Comparison of ENCODE assay signal across 8 cellular contexts in genomic region chr15:25783607-25784131, GRCh38.
A peak's percentile ranks its signal among the peaks of the same experiment; 100 is the strongest.
DNase-seq lines count a peak whose midpoint lies in the region; ATAC-seq and TF ChIP-seq lines count a peak whose summit lies in the region.

No MANE protein-coding gene starts in this region.

- POLR2A ChIA-PET in AG04449 (lab: Yijun Ruan, JAX): interaction anchor here (1.0 to 2.5 kb wide), 4 partner anchors 9 to 100 kb away, joined by 3 to 11 read pairs (median 5); no protein-coding TSS in a partner anchor

- H3K27me3 ChIP-seq in upper lobe of right lung: no peaks in the 10 kb centered on the region

- H3K4me1 ChIP-seq in upper lobe of right lung: peaks cover 30% of the 10 kb centered on the region

- peaks cover 16% of the 10 kb centered on the region for H3K36me3 Mint-ChIP-seq in HFFc6 (ENCODE audit: low read depth)

- H3K4me3 ChIP-seq in AG04449 (ENCODE audit: low read depth, low read length): no peak overlapping the region
- H3K4me3 ChIP-seq in upper lobe of right lung: no peak overlapping the region

- H3K36me3 ChIP-seq in upper lobe of right lung: peaks cover 5% of the 10 kb centered on the region

- CTCF ChIA-PET in AG04449 (lab: Yijun Ruan, JAX): interaction anchor here (0.8 to 4.1 kb wide), 19 partner anchors 12 to 1081 kb away, joined by 3 to 41 read pairs (median 3); no protein-coding TSS in a partner anchor

- intact Hi-C loops in upper lobe of right lung (cut with DNase I): no loop called here

- peak; percentile 37 for ATAC-seq in upper lobe of right lung

- H3K9me3 Mint-ChIP-seq in HFFc6: no peaks in the 10 kb centered on the region

- peaks cover 64% of the 10 kb centered on the region for H3K4me1 Mint-ChIP-seq in HFFc6 (ENCODE audit: low read depth)

- H3K4me3 Mint-ChIP-seq in HFFc6: peak overlapping the region; percentile 81

- H3K27ac Mint-ChIP-seq in HFFc6: peak overlapping the region; percentile 99

- no peaks in the 10 kb centered on the region for H3K27me3 Mint-ChIP-seq in HFFc6 (ENCODE audit: insufficient read depth)

- TF ChIP-seq CTCF in AG04449 (IDR thresholded peaks at IDR 0.05; ENCODE audit: insufficient read depth, low read length, missing control alignments): peak; percentile 62
- peak; percentile 78 for TF ChIP-seq CTCF in HFFc6 (IDR thresholded peaks at IDR 0.05)
- peak; percentile 42 for TF ChIP-seq CTCF in upper lobe of right lung (IDR thresholded peaks at IDR 0.05)

- no peak overlapping the region for H3K27ac ChIP-seq in upper lobe of right lung

- no peaks in the 10 kb centered on the region for H3K9me3 ChIP-seq in upper lobe of right lung

- DNase-seq in AG04449 (ENCODE audit: low read depth, low spot score) (no peak), HFFc6 (peak; percentile 28), islet precursor cell (peak; percentile 74), upper lobe of right lung (no peak), NCI-H1436 treated with DMSO at 0.1 percent for 48 hours (lab: John Stamatoyannopoulos, UW) (no peak), NCI-H1417 treated with DMSO at 0.1 percent for 48 hours (lab: John Stamatoyannopoulos, UW) (no peak), NCI-H2029 treated with DMSO at 0.1 percent for 48 hours (lab: John Stamatoyannopoulos, UW) (no peak)
- DNase-seq in activated T-helper 1 cell treated with anti-CD3 and anti-CD28 coated beads, Interleukin-2, amount 50 U/mL, for 16 hours (ENCODE audit: low read depth in 1 of 2, low spot score in 1 of 2): peak; percentile 21 to 23

Comparison
In these comparisons a context has a peak if more than half of its experiments do, and no peak if none do; other contexts are left out.
1. DNase-seq: peak in HFFc6 (single experiment), activated T-helper 1 cell treated with anti-CD3 and anti-CD28 coated beads, Interleukin-2, amount 50 U/mL, for 16 hours (2 of 2) and islet precursor cell (single experiment); none in AG04449 (single experiment), upper lobe of right lung (single experiment), NCI-H1436 treated with DMSO at 0.1 percent for 48 hours (single experiment), NCI-H1417 treated with DMSO at 0.1 percent for 48 hours (single experiment) and NCI-H2029 treated with DMSO at 0.1 percent for 48 hours (single experiment).
2. Peak in every context shown above with its lines, with median percentiles within 50 percentile points of each other: CTCF ChIP-seq.